Comparison of ENCODE assay signal across 20 cellular contexts in the genomic region with DNA sequence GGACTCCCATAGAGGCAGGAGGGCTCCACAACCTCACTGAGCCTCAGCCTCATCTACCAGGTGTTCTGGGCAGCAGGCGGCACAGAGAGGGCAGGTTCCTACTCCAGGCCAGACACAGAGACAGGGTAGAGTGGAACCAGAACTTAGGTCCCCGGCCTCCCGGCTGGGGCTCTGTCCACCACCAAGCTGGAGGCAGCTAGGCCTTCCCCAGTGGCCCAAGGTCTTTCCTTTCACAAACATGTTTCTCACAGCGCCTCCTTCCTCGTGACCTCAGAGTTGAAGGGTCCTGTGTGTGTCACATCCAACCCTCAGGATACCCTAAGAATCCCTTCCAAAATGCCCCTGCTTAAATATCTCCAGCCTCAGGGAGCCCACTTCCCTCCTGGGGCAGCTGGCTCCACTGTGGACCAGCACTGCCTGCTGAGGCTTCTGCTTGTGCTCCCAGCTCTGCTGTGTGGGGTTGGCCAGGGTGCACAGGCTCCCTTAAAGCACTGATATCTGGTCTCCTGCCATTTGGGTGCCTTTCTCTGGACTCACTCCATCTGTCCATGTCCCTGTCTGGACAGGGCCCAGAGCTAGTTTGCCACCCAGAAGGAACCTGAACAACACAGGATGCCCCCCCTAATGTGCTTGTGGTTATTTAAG.
"Had no signal": no experiment of that assay in that cellular context is flagged by ENCODE, and none has a peak within 500 bp of the region (broad histone marks: within the 10 kb centered on the region; RNA-seq: fewer than 3 reads in every experiment).

No MANE protein-coding gene starts in this region.

- ATAC-seq: activated CD4-positive, alpha-beta T cell treated with anti-CD3 and anti-CD28 coated beads for 36 hours; activated CD8-positive, alpha-beta memory T cell treated with anti-CD3 and anti-CD28 coated beads, Interleukin-2, amount 10 ng/mL, durations not matched to agents 7 days and 5 days; activated T-helper 17 cell treated with anti-CD3 and anti-CD28 coated beads, Interleukin-2, amount 50 U/mL, for 72 hours; PC-3; T-cell had no signal

- H3K36me3 ChIP-seq: breast epithelium had no signal

- H3K27ac ChIP-seq: breast epithelium, VCaP had no signal

- DNase-seq: activated CD4-positive, alpha-beta T cell treated with anti-CD3 and anti-CD28 coated beads for 36 hours; activated CD8-positive, alpha-beta memory T cell treated with anti-CD3 and anti-CD28 coated beads, Interleukin-2, amount 10 ng/mL, durations not matched to agents 7 days and 5 days; activated T-cell treated with anti-CD3 and anti-CD28 coated beads, Interleukin-2, amount 50 U/mL, for 48 hours; aorta; IMR-90; Kasumi-1; KBM-7; NCI-H1048; NCI-H146; NCI-H187 treated with DMSO at 0.1 percent for 48 hours; NCI-H2081 treated with DMSO at 0.1 percent for 48 hours; NCI-H446; NCI-H524; PC-3; SIG-M5; T-cell; T-helper 2 cell had no signal

- H3K4me1 ChIP-seq: breast epithelium had no signal

- H3K4me3 ChIP-seq: breast epithelium had no signal

- H3K27me3 ChIP-seq: breast epithelium had no signal

- H3K9me3 ChIP-seq: breast epithelium had no signal
